10 cellular contexts compared by ENCODE assay signal in genomic region chr6:26445934-26446667, GRCh38. TPM values are rescaled to one million over a fixed set of nuclear protein-coding genes. Genes with fewer than 3 reads are reported as not detected.
DNase-seq lines count a peak whose midpoint lies in the region; ATAC-seq, FAIRE-seq and TF ChIP-seq lines count a peak whose summit lies in the region.
"Had no signal": no experiment of that assay in that cellular context is flagged by ENCODE, and none has a peak within 500 bp of the region (broad histone marks: within the 10 kb centered on the region; RNA-seq: fewer than 3 reads in every experiment).

No MANE protein-coding gene starts in this region.

- H3K27me3 ChIP-seq in Loucy (ENCODE audit: insufficient read depth, low read length, poor library complexity, severe bottlenecking) (no peaks in the 10 kb centered on the region), brain microvascular endothelial cell (replicated peaks) (no peaks in the 10 kb centered on the region)

- H3K79me2 ChIP-seq in Loucy (ENCODE audit: insufficient read depth, low read length), result peaks cover 15% of the 10 kb centered on the region; the same call in 1 of the 2 replicates

- H3K4me3 ChIP-seq in Loucy (ENCODE audit: low read length, poor library complexity, severe bottlenecking) (no peak overlapping the region), brain microvascular endothelial cell (ENCODE audit: low read depth, low read length) (no peak overlapping the region)

- in situ Hi-C loops in brain microvascular endothelial cell (cut with HindIII; ENCODE audit: low pct_ligation_motif_present, low sequenced_read_pairs), result no loop called here

- peaks cover 33% of the 10 kb centered on the region for H3K4me1 ChIP-seq in Loucy (ENCODE audit: insufficient read depth, low read length, poor library complexity, severe bottlenecking)

- no peak for TF ChIP-seq POLR2A in GM12892 (IDR thresholded peaks at IDR 0.05; ENCODE audit: low read depth, low read length)

- no peaks in the 10 kb centered on the region for H3K9me3 Mint-ChIP-seq in central memory CD8-positive, alpha-beta T cell
- H3K9me3 Mint-ChIP-seq: endodermal cell had no signal

- no peak overlapping the region for H3K9ac ChIP-seq in Loucy (ENCODE audit: low read depth, low read length, poor library complexity, severe bottlenecking)

- no peaks in the 10 kb centered on the region for H3K36me3 ChIP-seq in Loucy (ENCODE audit: insufficient read depth, low read length)
- H3K36me3 ChIP-seq in brain microvascular endothelial cell (replicated peaks), result peaks cover 33% of the 10 kb centered on the region

- H3K27ac Mint-ChIP-seq in central memory CD8-positive, alpha-beta T cell (ENCODE audit: low read depth), result peak overlapping the region; percentile 52
- H3K27ac Mint-ChIP-seq: endodermal cell had no signal

- H3K4me2 ChIP-seq in Loucy (ENCODE audit: low read depth, low read length, poor library complexity, severe bottlenecking), result peak overlapping the region; percentile 15

- H2AFZ ChIP-seq in Loucy (ENCODE audit: low read length), result no peak overlapping the region

- H3K4me3 Mint-ChIP-seq in central memory CD8-positive, alpha-beta T cell, result peak overlapping the region; percentile 53
- H3K4me3 Mint-ChIP-seq: endodermal cell had no signal

- H3K9me2 ChIP-seq in Loucy (replicated peaks; ENCODE audit: low read depth, low read length), result no peaks in the 10 kb centered on the region

- peaks cover 56% of the 10 kb centered on the region for H3K4me1 Mint-ChIP-seq in central memory CD8-positive, alpha-beta T cell

- H3K27ac ChIP-seq in brain microvascular endothelial cell, result no peak overlapping the region

- ATAC-seq in GM21447 (IDR thresholded peaks at IDR 0.05; ENCODE audit: unreplicated experiment) (peak; percentile 87), SK-N-SH treated with all-trans-retinoic acid at 6 μM for 48 hours (no peak), HG03139 (IDR thresholded peaks at IDR 0.05; ENCODE audit: unreplicated experiment) (no peak)
- peak; percentile 78 for ATAC-seq in central memory CD8-positive, alpha-beta T cell (replicated peaks; ENCODE audit: extremely low read depth, poor library complexity, severe bottlenecking)

- no peak for TF ChIP-seq CTCF in Loucy (conservative IDR thresholded peaks at IDR 0.05; ENCODE audit: low read length)
- TF ChIP-seq CTCF in brain microvascular endothelial cell (IDR thresholded peaks at IDR 0.05; ENCODE audit: low read depth, low read length, missing control alignments), result no peak

- peak; percentile 83 for FAIRE-seq in GM12892 (lab: Jason Lieb, UNC)

- peaks cover 46% of the 10 kb centered on the region for H3K36me3 Mint-ChIP-seq in central memory CD8-positive, alpha-beta T cell (ENCODE audit: insufficient read depth)

- H3K27me3 Mint-ChIP-seq in central memory CD8-positive, alpha-beta T cell, result no peaks in the 10 kb centered on the region

- H3K9me3 ChIP-seq in Loucy (ENCODE audit: insufficient read depth, low read depth, low read length), result no peaks in the 10 kb centered on the region

- no peaks in the 10 kb centered on the region for H4K20me1 ChIP-seq in Loucy (ENCODE audit: insufficient read depth, low read length, poor library complexity, severe bottlenecking)

- H3F3A ChIP-seq in Loucy (ENCODE audit: low read depth), result no peaks in the 10 kb centered on the region

- DNase-seq in GM12892 (ENCODE audit: insufficient read length) (peak; percentile 34), brain microvascular endothelial cell (no peak), cerebellar nuclear complex (lab: John Stamatoyannopoulos, UW) (no peak)
- no peak for DNase-seq in central memory CD8-positive, alpha-beta T cell (ENCODE audit: low spot score in 2 of 2)
- DNase-seq: endodermal cell, midbrain had no signal

TF ChIP-seq in SK-N-SH treated with all-trans-retinoic acid at 6 μM for 48 hours, 23 proteins besides CTCF, POLR2A, EP300 and RAD21:
- TF ChIP-seq SNAI2 (CRISPR knock-in tag; IDR thresholded peaks at IDR 0.05), result no peak
- TF ChIP-seq, protein P1, sequence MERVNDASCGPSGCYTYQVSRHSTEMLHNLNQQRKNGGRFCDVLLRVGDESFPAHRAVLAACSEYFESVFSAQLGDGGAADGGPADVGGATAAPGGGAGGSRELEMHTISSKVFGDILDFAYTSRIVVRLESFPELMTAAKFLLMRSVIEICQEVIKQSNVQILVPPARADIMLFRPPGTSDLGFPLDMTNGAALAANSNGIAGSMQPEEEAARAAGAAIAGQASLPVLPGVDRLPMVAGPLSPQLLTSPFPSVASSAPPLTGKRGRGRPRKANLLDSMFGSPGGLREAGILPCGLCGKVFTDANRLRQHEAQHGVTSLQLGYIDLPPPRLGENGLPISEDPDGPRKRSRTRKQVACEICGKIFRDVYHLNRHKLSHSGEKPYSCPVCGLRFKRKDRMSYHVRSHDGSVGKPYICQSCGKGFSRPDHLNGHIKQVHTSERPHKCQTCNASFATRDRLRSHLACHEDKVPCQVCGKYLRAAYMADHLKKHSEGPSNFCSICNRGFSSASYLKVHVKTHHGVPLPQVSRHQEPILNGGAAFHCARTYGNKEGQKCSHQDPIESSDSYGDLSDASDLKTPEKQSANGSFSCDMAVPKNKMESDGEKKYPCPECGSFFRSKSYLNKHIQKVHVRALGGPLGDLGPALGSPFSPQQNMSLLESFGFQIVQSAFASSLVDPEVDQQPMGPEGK (CRISPR knock-in tag; IDR thresholded peaks at IDR 0.05; ENCODE audit: borderline replicate concordance), result no peak
- TF ChIP-seq, protein P2, sequence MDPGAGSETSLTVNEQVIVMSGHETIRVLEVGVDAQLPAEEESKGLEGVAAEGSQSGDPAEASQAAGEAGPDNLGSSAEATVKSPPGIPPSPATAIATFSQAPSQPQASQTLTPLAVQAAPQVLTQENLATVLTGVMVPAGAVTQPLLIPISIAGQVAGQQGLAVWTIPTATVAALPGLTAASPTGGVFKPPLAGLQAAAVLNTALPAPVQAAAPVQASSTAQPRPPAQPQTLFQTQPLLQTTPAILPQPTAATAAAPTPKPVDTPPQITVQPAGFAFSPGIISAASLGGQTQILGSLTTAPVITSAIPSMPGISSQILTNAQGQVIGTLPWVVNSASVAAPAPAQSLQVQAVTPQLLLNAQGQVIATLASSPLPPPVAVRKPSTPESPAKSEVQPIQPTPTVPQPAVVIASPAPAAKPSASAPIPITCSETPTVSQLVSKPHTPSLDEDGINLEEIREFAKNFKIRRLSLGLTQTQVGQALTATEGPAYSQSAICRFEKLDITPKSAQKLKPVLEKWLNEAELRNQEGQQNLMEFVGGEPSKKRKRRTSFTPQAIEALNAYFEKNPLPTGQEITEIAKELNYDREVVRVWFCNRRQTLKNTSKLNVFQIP (CRISPR knock-in tag; IDR thresholded peaks at IDR 0.05; ENCODE audit: borderline replicate concordance, low read depth), result no peak
- TF ChIP-seq ZC3H10 (CRISPR knock-in tag; IDR thresholded peaks at IDR 0.05), result no peak
- TF ChIP-seq, protein P3, sequence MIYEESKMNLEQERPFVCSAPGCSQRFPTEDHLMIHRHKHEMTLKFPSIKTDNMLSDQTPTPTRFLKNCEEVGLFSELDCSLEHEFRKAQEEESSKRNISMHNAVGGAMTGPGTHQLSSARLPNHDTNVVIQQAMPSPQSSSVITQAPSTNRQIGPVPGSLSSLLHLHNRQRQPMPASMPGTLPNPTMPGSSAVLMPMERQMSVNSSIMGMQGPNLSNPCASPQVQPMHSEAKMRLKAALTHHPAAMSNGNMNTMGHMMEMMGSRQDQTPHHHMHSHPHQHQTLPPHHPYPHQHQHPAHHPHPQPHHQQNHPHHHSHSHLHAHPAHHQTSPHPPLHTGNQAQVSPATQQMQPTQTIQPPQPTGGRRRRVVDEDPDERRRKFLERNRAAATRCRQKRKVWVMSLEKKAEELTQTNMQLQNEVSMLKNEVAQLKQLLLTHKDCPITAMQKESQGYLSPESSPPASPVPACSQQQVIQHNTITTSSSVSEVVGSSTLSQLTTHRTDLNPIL (CRISPR knock-in tag; IDR thresholded peaks at IDR 0.05; ENCODE audit: low read depth), result no peak
- no peak for TF ChIP-seq ZNF8 (CRISPR knock-in tag; IDR thresholded peaks at IDR 0.05)
- no peak for TF ChIP-seq CSRNP3 (CRISPR knock-in tag; IDR thresholded peaks at IDR 0.05)
TF ChIP-seq in SK-N-SH treated with all-trans-retinoic acid at 6 μM for 48 hours: peak in this region for 0.

RNA-seq across cellular contexts. Expression of gene BTN3A3, which starts 5.8 kb away (rescaled TPM):
- 31.0 TPM for polyA plus RNA-seq in GM12892 (2012; ENCODE audit: missing spikeins)

RNA-seq across cellular contexts. Expression of gene BTN2A1, which starts 11.7 kb away (rescaled TPM):
- 16.3 TPM for polyA plus RNA-seq in GM12892 (2012; ENCODE audit: missing spikeins)

RNA-seq across cellular contexts. Expression of gene BTN3A1, which starts 44.0 kb away (rescaled TPM):
- 42.5 TPM for polyA plus RNA-seq in GM12892 (2012; ENCODE audit: missing spikeins)

RNA-seq across cellular contexts. Expression of gene BTN1A1, which starts 54.0 kb away (rescaled TPM):
- 0.70 TPM for polyA plus RNA-seq in GM12892 (2012; ENCODE audit: missing spikeins)

Comparison
In these comparisons a context has a peak if more than half of its experiments do, and no peak if none do; other contexts are left out.
1. ATAC-seq: peak in GM21447 (single experiment) and central memory CD8-positive, alpha-beta T cell (single experiment); none in SK-N-SH treated with all-trans-retinoic acid at 6 μM for 48 hours (single experiment) and HG03139 (single experiment).